ENCODE assay signal across 10 cellular contexts in genomic region chr6:6798430-6798829, GRCh38.
A peak's percentile ranks its signal among the peaks of the same experiment; 100 is the strongest.
DNase-seq lines count a peak whose midpoint lies in the region; ATAC-seq and TF ChIP-seq lines count a peak whose summit lies in the region.
"Had no signal": no experiment of that assay in that cellular context is flagged by ENCODE, and none has a peak within 500 bp of the region (broad histone marks: within the 10 kb centered on the region; RNA-seq: fewer than 3 reads in every experiment).

No MANE protein-coding gene starts in this region.

- DNase-seq in GM13976 (ENCODE audit: low spot score): peak; percentile 60
- no peak for DNase-seq in NCI-H2171 (lab: John Stamatoyannopoulos, UW)
- DNase-seq in Right ventricle myocardium inferior (ENCODE audit: missing footprints): no peak
- no peak for DNase-seq in NCI-H510A treated with DMSO at 0.1 percent for 48 hours (lab: John Stamatoyannopoulos, UW)
- DNase-seq: Calu3, H7, NCI-H1105 had no signal

- no peaks in the 10 kb centered on the region for H3K27me3 Mint-ChIP-seq in dendritic cell treated with granulocyte-macrophage colony-stimulating factor and Interleukin-4, amounts not matched to agents 40 ng/mL and 50 ng/mL, for 4 days

- peak overlapping the region; percentile 86 for H3K4me3 Mint-ChIP-seq in dendritic cell treated with granulocyte-macrophage colony-stimulating factor and Interleukin-4, amounts not matched to agents 40 ng/mL and 50 ng/mL, for 4 days

- peak overlapping the region; percentile 92 for H3K27ac Mint-ChIP-seq in dendritic cell treated with granulocyte-macrophage colony-stimulating factor and Interleukin-4, amounts not matched to agents 40 ng/mL and 50 ng/mL, for 4 days

- no peak for TF ChIP-seq CTCF in GM13976 (IDR thresholded peaks at IDR 0.05; ENCODE audit: borderline replicate concordance, control extremely low read depth, extremely low read depth, insufficient read depth, missing control alignments)

- H3K36me3 Mint-ChIP-seq in dendritic cell treated with granulocyte-macrophage colony-stimulating factor and Interleukin-4, amounts not matched to agents 40 ng/mL and 50 ng/mL, for 4 days (ENCODE audit: low read depth): peaks cover 80% of the 10 kb centered on the region

- peaks cover 91% of the 10 kb centered on the region for H3K4me1 Mint-ChIP-seq in dendritic cell treated with granulocyte-macrophage colony-stimulating factor and Interleukin-4, amounts not matched to agents 40 ng/mL and 50 ng/mL, for 4 days (ENCODE audit: low read depth)

- in situ Hi-C loops in GM13976 (cut with MboI; ENCODE audit: low sequenced_read_pairs, unreplicated experiment): no loop called here

- intact Hi-C loops in dendritic cell treated with granulocyte-macrophage colony-stimulating factor and Interleukin-4, amounts not matched to agents 40 ng/mL and 50 ng/mL, for 4 days (cut with micrococcal nuclease): loop anchor here (5.0 kb wide), 1 partner anchor 254 kb away; no protein-coding TSS in a partner anchor
- intact Hi-C loops in Right ventricle myocardium inferior (cut with DNase I): no loop called here

- H3K9me3 Mint-ChIP-seq in dendritic cell treated with granulocyte-macrophage colony-stimulating factor and Interleukin-4, amounts not matched to agents 40 ng/mL and 50 ng/mL, for 4 days: no peaks in the 10 kb centered on the region

- ATAC-seq in GM19463 (IDR thresholded peaks at IDR 0.05; ENCODE audit: unreplicated experiment) (peak; percentile 43), HG03565 (IDR thresholded peaks at IDR 0.05; ENCODE audit: unreplicated experiment) (peak; percentile 35), Right ventricle myocardium inferior (no peak)
